20 cellular contexts compared by ENCODE assay signal in genomic region chr7:150900675-150901074, GRCh38. TPM values are rescaled to one million over a fixed set of nuclear protein-coding genes. Genes with fewer than 3 reads are reported as not detected.
DNase-seq lines count a peak whose midpoint lies in the region; ATAC-seq, FAIRE-seq and TF ChIP-seq lines count a peak whose summit lies in the region.
"Had no signal": no experiment of that assay in that cellular context is flagged by ENCODE, and none has a peak within 500 bp of the region (broad histone marks: within the 10 kb centered on the region; RNA-seq: fewer than 3 reads in every experiment).

No MANE protein-coding gene starts in this region.

- H3K27me3 ChIP-seq in PC-3 (ENCODE audit: low read length) (no peaks in the 10 kb centered on the region), H1 (replicated peaks in 1 of 4; ENCODE audit: control insufficient read depth in 3 of 4, extremely low read depth in 1 of 4, insufficient read depth in 3 of 4, low read length in 3 of 4) (peaks cover 0 to 11% (median 6%) of the 10 kb centered on the region in 4 experiments; a peak in 4 of 7 replicates), muscle layer of duodenum (ENCODE audit: low read depth, low read length) (no peaks in the 10 kb centered on the region), small intestine (ENCODE audit: control insufficient read depth in 2 of 2, insufficient read depth in 2 of 2, low read length in 2 of 2) (no peaks in the 10 kb centered on the region)

- no peak for FAIRE-seq in H1 (lab: Jason Lieb, UNC)
- FAIRE-seq in small intestine (lab: Jason Lieb, UNC): no peak
- FAIRE-seq: RCC 7860 had no signal

- H3K4me3 ChIP-seq in PC-3 (ENCODE audit: low read length): no peak overlapping the region
- H3K4me3 ChIP-seq in H1 (ENCODE audit: extremely low read depth in 1 of 4, insufficient read depth in 2 of 4, low read depth in 3 of 4, low read length in 4 of 4): no peak overlapping the region
- H3K4me3 ChIP-seq in muscle layer of duodenum (ENCODE audit: low read depth in 1 of 2, low read length in 2 of 2): no peak overlapping the region
- no peak overlapping the region for H3K4me3 ChIP-seq in small intestine (ENCODE audit: low read depth in 1 of 2, low read length in 2 of 2)
- H3K4me3 ChIP-seq: GM23248 had no signal

- POLR2A ChIA-PET in PC-3 (lab: Charles Lee; ENCODE audit: unreplicated experiment) (no interaction called here), H1 (lab: Charles Lee; ENCODE audit: partially characterized antibody) (no interaction called here)

- no peak overlapping the region for H3K56ac ChIP-seq in H1 (replicated peaks; ENCODE audit: insufficient read length, low read depth, low read length)

- intact Hi-C loops in PC-3 (cut with micrococcal nuclease): no loop called here
- intact Hi-C loops in posterior cingulate gyrus (cut with DNase I): loop anchor here (10.0 kb wide), 1 partner anchor 54 kb away; no protein-coding TSS in a partner anchor

- no peak overlapping the region for H3K23ac ChIP-seq in H1 (ENCODE audit: insufficient read length)

- no peak overlapping the region for H3K27ac ChIP-seq in PC-3 (ENCODE audit: low read length)
- H3K27ac ChIP-seq in H1 (ENCODE audit: low read depth, low read length): no peak overlapping the region
- peak overlapping the region; percentile 39 for H3K27ac ChIP-seq in muscle layer of duodenum (ENCODE audit: low read length)
- H3K27ac ChIP-seq in small intestine (ENCODE audit: low read depth in 1 of 2, low read length in 1 of 2): peak overlapping the region; percentile 49 to 82
- H3K27ac ChIP-seq: GM23248 had no signal

- no peaks in the 10 kb centered on the region for H3K23me2 ChIP-seq in H1 (ENCODE audit: low read depth, low read length)

- H2AK5ac ChIP-seq in H1 (ENCODE audit: low read depth, low read length): no peak overlapping the region

- H3K9ac ChIP-seq in PC-3 (ENCODE audit: low read length) (no peak overlapping the region), H1 (replicated peaks in 1 of 4; ENCODE audit: extremely low read depth in 1 of 4, low read depth in 3 of 4, low read length in 3 of 4) (no peak overlapping the region)
- H3K9ac ChIP-seq: GM23248 had no signal

- H3K4me1 Mint-ChIP-seq in endothelial cell (ENCODE audit: unreplicated experiment): peaks cover 3% of the 10 kb centered on the region

- no peak for TF ChIP-seq EP300 in H1 (IDR thresholded peaks at IDR 0.05; ENCODE audit: borderline replicate concordance in 1 of 2, low read depth in 2 of 2, low read length in 2 of 2)

- ATAC-seq in PC-3: no peak
- ATAC-seq in GM18868 (IDR thresholded peaks at IDR 0.05; ENCODE audit: unreplicated experiment): no peak
- ATAC-seq: HCT116 had no signal

- H3K79me2 ChIP-seq in PC-3 (ENCODE audit: low read length): no peaks in the 10 kb centered on the region
- no peaks in the 10 kb centered on the region for H3K79me2 ChIP-seq in H1 (ENCODE audit: control insufficient read depth in 1 of 2, insufficient read depth in 2 of 2, low read length in 2 of 2)

- no peak overlapping the region for H4K5ac ChIP-seq in H1 (ENCODE audit: insufficient read length, low read depth, low read length)

- CTCF ChIA-PET in PC-3 (lab: Charles Lee): interaction anchor here (0.6 kb wide), 1 partner anchor 88 kb away, joined by 3 read pairs; no protein-coding TSS in a partner anchor
- CTCF ChIA-PET in H1 (lab: Charles Lee; ENCODE audit: partially characterized antibody): interaction anchor here (0.9 to 3.1 kb wide), 14 partner anchors 9 to 118 kb away, joined by 3 to 22 read pairs (median 6); no protein-coding TSS in a partner anchor

- no peak overlapping the region for H4K91ac ChIP-seq in H1 (replicated peaks; ENCODE audit: insufficient read length, low read length)

- H3K27ac Mint-ChIP-seq in endothelial cell (ENCODE audit: unreplicated experiment): no peak overlapping the region
- H3K27ac Mint-ChIP-seq: CD14-positive monocyte had no signal

- TF ChIP-seq CTCF in PC-3 (conservative IDR thresholded peaks at IDR 0.05; ENCODE audit: low read depth, low read length) (no peak), H1 (IDR thresholded peaks at IDR 0.05; ENCODE audit: control extremely low read depth in 1 of 3, insufficient read depth in 1 of 3, low read depth in 1 of 3, low read length in 3 of 3) (no peak), endothelial cell (IDR thresholded peaks at IDR 0.05; ENCODE audit: unreplicated experiment) (no peak)

- H3K4ac ChIP-seq in H1 (replicated peaks; ENCODE audit: insufficient read length, low read depth, low read length): no peak overlapping the region

- H2BK20ac ChIP-seq in H1 (ENCODE audit: low read length): no peak overlapping the region

- H3K9me3 ChIP-seq in PC-3 (ENCODE audit: low read length): no peaks in the 10 kb centered on the region
- H3K9me3 ChIP-seq in H1 (ENCODE audit: insufficient read depth in 2 of 2, low read depth in 1 of 2, low read length in 1 of 2): no peaks in the 10 kb centered on the region
- no peaks in the 10 kb centered on the region for H3K9me3 ChIP-seq in muscle layer of duodenum (ENCODE audit: control insufficient read depth in 1 of 2, low read length in 2 of 2)
- no peaks in the 10 kb centered on the region for H3K9me3 ChIP-seq in small intestine (ENCODE audit: control insufficient read depth, low read depth)

- H2BK12ac ChIP-seq in H1 (ENCODE audit: low read depth, low read length): no peak overlapping the region

- peaks cover 7% of the 10 kb centered on the region for H3K27me3 Mint-ChIP-seq in endothelial cell (ENCODE audit: unreplicated experiment)

- no peaks in the 10 kb centered on the region for H3K9me3 Mint-ChIP-seq in endothelial cell (ENCODE audit: unreplicated experiment)

- H3K36me3 ChIP-seq in PC-3 (ENCODE audit: low read depth, low read length): no peaks in the 10 kb centered on the region
- no peaks in the 10 kb centered on the region for H3K36me3 ChIP-seq in H1 (ENCODE audit: control insufficient read depth in 2 of 4, insufficient read depth in 4 of 4, low read length in 3 of 4)
- H3K36me3 ChIP-seq in muscle layer of duodenum (ENCODE audit: control insufficient read depth in 1 of 2, insufficient read depth in 2 of 2, low read length in 2 of 2): no peaks in the 10 kb centered on the region
- no peaks in the 10 kb centered on the region for H3K36me3 ChIP-seq in small intestine (ENCODE audit: control insufficient read depth in 2 of 2, insufficient read depth in 2 of 2, low read length in 2 of 2)

- no peaks in the 10 kb centered on the region for H3F3A ChIP-seq in PC-3 (ENCODE audit: low read length, unreplicated experiment)

- H4K8ac ChIP-seq in H1 (ENCODE audit: extremely low read depth, insufficient read depth, low read length): peak overlapping the region; percentile 57; the same call in 1 of the 2 replicates

- DNase-seq in PC-3 (no peak), H1 (ENCODE audit: low read depth in 1 of 2, low spot score in 2 of 2) (no peak), small intestine (no peak), posterior cingulate gyrus (no peak), endothelial cell (ENCODE audit: low spot score) (no peak)
- DNase-seq in activated CD4-positive, alpha-beta T cell treated with anti-CD3 and anti-CD28 coated beads, Interleukin-2, amount 50 U/mL, for 4 hours: no peak
- DNase-seq: AML-193, EL, GM23248, KG1, NCI-H1436 treated with DMSO at 0.1 percent for 48 hours, NCI-H2029 treated with DMSO at 0.1 percent for 48 hours, NCI-H510A, NCI-H82, SHP77 had no signal

- H3K4me2 ChIP-seq in PC-3 (ENCODE audit: low read length): peak overlapping the region; percentile 38; the same call in 1 of the 2 replicates
- H3K4me2 ChIP-seq in H1 (ENCODE audit: insufficient read depth in 1 of 2, low read depth in 2 of 2, low read length in 2 of 2): no peak overlapping the region

- WGBS in H1 (ENCODE audit: extremely low coverage in 1 of 2, insufficient coverage in 1 of 2, insufficient read length in 1 of 2, insufficient replicate concordance in 2 of 2, low coverage in 1 of 2, low lambda C conversion rate in 2 of 2, missing lambda C conversion rate in 1 of 2), 2 experiments: 75% methylated on average over 8 of the region's 8 CpGs; no CpG with 5 or more reads in 1 of the 2 experiments
- WGBS in small intestine, 3 donors: 24 to 64% (median 34%) methylated on average over 8 of the region's 8 CpGs

- H3K14ac ChIP-seq in H1 (ENCODE audit: insufficient read length): no peak overlapping the region

- no peaks in the 10 kb centered on the region for H3K9me2 ChIP-seq in PC-3 (replicated peaks; ENCODE audit: low read length)

- H2AFZ ChIP-seq in PC-3 (ENCODE audit: low read length) (no peak overlapping the region), H1 (ENCODE audit: low read length) (no peak overlapping the region)
- H2AFZ ChIP-seq: GM23248 had no signal

- H3K18ac ChIP-seq in H1 (ENCODE audit: extremely low read depth, low read length): no peak overlapping the region

- no peak overlapping the region for H2BK15ac ChIP-seq in H1 (ENCODE audit: low read length)

- BruUV-seq in PC-3 (replicated peaks; lab: Mats Ljungman, UMichigan): no TSS peak

- H3K79me1 ChIP-seq in H1 (ENCODE audit: low read depth, low read length): no peaks in the 10 kb centered on the region

- H3K36me3 Mint-ChIP-seq in endothelial cell (ENCODE audit: low read depth, unreplicated experiment): peaks cover 3% of the 10 kb centered on the region
- H3K36me3 Mint-ChIP-seq: CD14-positive monocyte had no signal

- H2BK120ac ChIP-seq in H1 (replicated peaks; ENCODE audit: low read depth, low read length): no peak overlapping the region

- TF ChIP-seq RAD21 in H1 (IDR thresholded peaks at IDR 0.05 in 1 of 2, conservative IDR thresholded peaks at IDR 0.05 in 1 of 2; ENCODE audit: low read depth in 2 of 2, low read length in 2 of 2): no peak

- no peak for TF ChIP-seq POLR2A in H1 (IDR thresholded peaks at IDR 0.05; ENCODE audit: control extremely low read depth in 1 of 2, low read depth in 2 of 2, low read length in 2 of 2)

- H4K20me1 ChIP-seq in PC-3 (ENCODE audit: low read length) (no peaks in the 10 kb centered on the region), H1 (replicated peaks in 1 of 2; ENCODE audit: control insufficient read depth in 1 of 2, insufficient read depth in 2 of 2, low read length in 2 of 2) (no peaks in the 10 kb centered on the region)

- H3K4me3 Mint-ChIP-seq in endothelial cell (ENCODE audit: unreplicated experiment): no peak overlapping the region

- no peak overlapping the region for H2BK5ac ChIP-seq in H1 (ENCODE audit: low read depth, low read length)

- H3K4me1 ChIP-seq in PC-3 (ENCODE audit: insufficient read depth, low read length) (peaks cover 27% of the 10 kb centered on the region), H1 (replicated peaks in 1 of 4; ENCODE audit: control insufficient read depth in 3 of 4, insufficient read depth in 4 of 4, low read length in 3 of 4) (peaks cover 0 to 28% (median 7%) of the 10 kb centered on the region in 4 experiments; a peak in 4 of 7 replicates), muscle layer of duodenum (ENCODE audit: control insufficient read depth in 1 of 2, insufficient read depth in 2 of 2, low read length in 2 of 2) (peaks cover 2 to 31% of the 10 kb centered on the region in 2 donors), small intestine (ENCODE audit: control insufficient read depth in 2 of 2, insufficient read depth in 1 of 2, low read depth in 1 of 2, low read length in 1 of 2) (peaks cover 0 to 3% of the 10 kb centered on the region in 2 donors)

RNA-seq across cellular contexts. Expression of gene AOC1, which starts 48.4 kb away (rescaled TPM):
- total RNA-seq in PC-3 (2014; rRNA removed): not detected in 2 replicates
- total RNA-seq in H1 (2021; fragmentation: NEBNext Ultra II Directional; extraction: Animal tissue kit (Norgen Biotek cat#: 25700)): 0.15 and 0.48 TPM in 2 replicates
- 0.17 TPM in 2 replicates for polyA plus RNA-seq in H1 (2011; rRNA removed)
- 0.06 TPM for polyA plus RNA-seq in H1 (2011; cell fraction: cytosol; rRNA removed)
- polyA plus RNA-seq in H1 (2011; cell fraction: nucleus; rRNA removed): 0.16 TPM
- polyA plus RNA-seq in H1 (2012, experiment 1 of 2): 0.17 to 0.21 TPM (median 0.21 TPM) in 3 of 4 replicates, not detected in the other
- 0.20 TPM for polyA plus RNA-seq in H1 (2012, experiment 2 of 2)
- polyA plus RNA-seq in H1 (2013, experiment 1 of 2): 0.16 TPM
- polyA plus RNA-seq in H1 (2013, experiment 2 of 2): 0.17 TPM
- polyA minus RNA-seq in H1 (2011; rRNA and poly(A)+ RNA removed): 0.09 TPM in 1 of 2 replicates, not detected in the other
- not detected for polyA minus RNA-seq in H1 (2011; cell fraction: cytosol; rRNA and poly(A)+ RNA removed)
- polyA minus RNA-seq in H1 (2011; cell fraction: nucleus; rRNA and poly(A)+ RNA removed): 0.40 TPM
- 100 to 1,000 TPM in 2 of 3 donors, 10 to 100 TPM in 1; 72.7 to 190 (median 156) TPM for polyA plus RNA-seq in small intestine
- 0.41 TPM for total RNA-seq in endothelial cell (ENCODE audit: unreplicated experiment)
- total RNA-seq: GM23248 had no signal
- polyA plus RNA-seq: GM23248 had no signal

Comparison
In these comparisons a context has a peak if more than half of its experiments do, and no peak if none do; other contexts are left out.
1. H3K27ac ChIP-seq: peak in muscle layer of duodenum (single experiment) and small intestine (2 of 2); none in PC-3 (single experiment) and H1 (single experiment).